ENCODE assay signal across 25 cellular contexts in the genomic region with DNA sequence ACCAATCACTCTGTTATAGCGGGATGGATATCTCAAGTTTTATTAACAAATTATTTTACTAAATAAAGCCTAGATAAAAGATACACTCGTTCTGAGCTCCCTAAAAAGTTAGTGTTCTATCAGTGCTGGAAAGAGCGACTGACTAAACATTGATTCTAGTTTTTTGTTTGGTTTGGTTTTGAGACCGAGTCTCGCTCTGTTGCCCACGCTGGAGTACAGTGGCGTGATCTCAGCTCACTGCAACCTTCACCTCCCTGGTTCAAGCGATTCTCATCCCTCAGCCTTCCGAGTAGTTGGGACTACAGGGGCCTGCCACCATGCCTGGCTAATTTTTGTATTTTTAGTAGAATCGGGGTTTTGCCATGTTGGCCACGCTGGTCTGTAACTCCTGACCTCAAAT.
"Had no signal": no experiment of that assay in that cellular context is flagged by ENCODE, and none has a peak within 500 bp of the region (broad histone marks: within the 10 kb centered on the region; RNA-seq: fewer than 3 reads in every experiment).

No MANE protein-coding gene starts in this region.

- ATAC-seq: effector memory CD8-positive, alpha-beta T cell; heart right ventricle; left cardiac atrium; left lung; naive thymus-derived CD8-positive, alpha-beta T cell; psoas muscle; right cardiac atrium; stimulated activated naive CD8-positive, alpha-beta T cell treated with anti-CD3 and anti-CD28 coated beads, Interleukin-15, amount 100 ng/mL, for 72 hours; upper lobe of right lung had no signal

- DNase-seq: cortex of kidney; effector memory CD8-positive, alpha-beta T cell; erythroblast; esophagus squamous epithelium; foreskin melanocyte; glutamatergic neuron; heart right ventricle; hippocampal formation; left cardiac atrium; left lung; naive thymus-derived CD8-positive, alpha-beta T cell; occipital lobe; ovary; posterior cingulate gyrus; psoas muscle; right cardiac atrium; sigmoid colon; spleen; stimulated activated CD4-positive, alpha-beta T cell treated with anti-CD3 and anti-CD28 coated beads, Interleukin-4, amount 100 ng/mL, for 4 hours; stimulated activated naive CD4-positive, alpha-beta T cell; stimulated activated naive CD8-positive, alpha-beta T cell treated with anti-CD3 and anti-CD28 coated beads, Interleukin-15, amount 100 ng/mL, for 72 hours; transverse colon; upper lobe of right lung; uterus had no signal

- H3K9me3 ChIP-seq: esophagus squamous epithelium, heart right ventricle, left lung, ovary, psoas muscle, sigmoid colon, suprapubic skin, transverse colon, upper lobe of right lung, uterus had no signal

- H3K4me1 Mint-ChIP-seq: naive thymus-derived CD8-positive, alpha-beta T cell had no signal

- H3K27ac ChIP-seq: esophagus squamous epithelium, heart right ventricle, left lung, ovary, psoas muscle, sigmoid colon, spleen, suprapubic skin, transverse colon, upper lobe of right lung had no signal

- H3K27ac Mint-ChIP-seq: effector memory CD8-positive, alpha-beta T cell; naive thymus-derived CD8-positive, alpha-beta T cell; stimulated activated naive CD8-positive, alpha-beta T cell treated with anti-CD3 and anti-CD28 coated beads, Interleukin-15, amount 100 ng/mL, for 72 hours had no signal

- H3K4me3 Mint-ChIP-seq: effector memory CD8-positive, alpha-beta T cell; naive thymus-derived CD8-positive, alpha-beta T cell; stimulated activated naive CD8-positive, alpha-beta T cell treated with anti-CD3 and anti-CD28 coated beads, Interleukin-15, amount 100 ng/mL, for 72 hours had no signal

- H3K4me3 ChIP-seq: esophagus squamous epithelium, heart right ventricle, left lung, ovary, psoas muscle, sigmoid colon, spleen, suprapubic skin, transverse colon, upper lobe of right lung, uterus had no signal

- H3K27me3 ChIP-seq: heart right ventricle, left lung, ovary, sigmoid colon, spleen, suprapubic skin, transverse colon, upper lobe of right lung, uterus had no signal

- H3K4me1 ChIP-seq: heart right ventricle, left lung, psoas muscle, sigmoid colon, spleen, upper lobe of right lung, uterus had no signal

- H3K9me3 Mint-ChIP-seq: effector memory CD8-positive, alpha-beta T cell; stimulated activated naive CD8-positive, alpha-beta T cell treated with anti-CD3 and anti-CD28 coated beads, Interleukin-15, amount 100 ng/mL, for 72 hours had no signal

- H3K36me3 Mint-ChIP-seq: naive thymus-derived CD8-positive, alpha-beta T cell had no signal

- H3K36me3 ChIP-seq: esophagus squamous epithelium, heart right ventricle, left lung, ovary, sigmoid colon, spleen, suprapubic skin, transverse colon, upper lobe of right lung, uterus had no signal
